Comparison of ENCODE assay signal across 22 cellular contexts in the genomic region with DNA sequence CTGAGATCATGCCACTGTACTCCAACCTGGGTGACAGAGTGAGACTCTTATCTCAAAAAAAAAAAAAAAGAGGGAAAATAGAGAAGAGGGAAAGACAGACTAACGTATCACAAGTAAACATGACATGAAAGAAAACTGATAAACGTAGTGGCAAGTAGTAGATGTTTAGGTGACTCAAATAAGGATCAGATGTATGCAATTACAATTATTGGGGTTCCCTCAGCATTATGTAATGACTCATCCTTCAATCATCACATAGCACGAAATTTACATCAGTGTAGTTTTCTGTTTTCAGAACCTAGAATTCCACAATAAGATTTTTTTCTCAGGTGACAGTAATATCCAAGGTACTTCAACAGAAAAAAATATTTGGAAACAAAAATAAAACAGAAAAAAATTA. TPM values are rescaled to one million over a fixed set of nuclear protein-coding genes. Genes with fewer than 3 reads are reported as not detected.
DNase-seq lines count a peak whose midpoint lies in the region; ATAC-seq, FAIRE-seq and TF ChIP-seq lines count a peak whose summit lies in the region.
"Had no signal": no experiment of that assay in that cellular context is flagged by ENCODE, and none has a peak within 500 bp of the region (broad histone marks: within the 10 kb centered on the region; RNA-seq: fewer than 3 reads in every experiment).

No MANE protein-coding gene starts in this region.

- H2AFZ ChIP-seq in endothelial cell of umbilical vein (ENCODE audit: low read depth, low read length), result no peak overlapping the region

- CTCF ChIA-PET in A549 (lab: Yijun Ruan, JAX), result interaction anchor here (0.6 to 4.0 kb wide), 3 partner anchors 15 to 1966 kb away, joined by 3 to 19 read pairs (median 3); no protein-coding TSS in a partner anchor
- CTCF ChIA-PET in endothelial cell of umbilical vein (lab: Charles Lee), result no interaction called here

- ATAC-seq in A549, result no peak
- no peak for ATAC-seq in HG03280 (IDR thresholded peaks at IDR 0.05; ENCODE audit: unreplicated experiment)

- intact Hi-C loops in endothelial cell of umbilical vein (cut with micrococcal nuclease), result no loop called here
- intact Hi-C loops in stomach (cut with DNase I; ENCODE audit: low total_unique reads), result no loop called here

- H3K9me3 ChIP-seq in A549 (no peaks in the 10 kb centered on the region), endothelial cell of umbilical vein (replicated peaks; ENCODE audit: control insufficient read depth, insufficient read depth, low read length) (no peaks in the 10 kb centered on the region), stomach (no peaks in the 10 kb centered on the region)

- 88% methylated on average over 3 of the region's 3 CpGs for WGBS in A549 (ENCODE audit: missing lambda C conversion rate)
- WGBS in stomach, 5 donors, result 53 to 67% (median 60%) methylated on average over 3 of the region's 3 CpGs

- H3K4me2 ChIP-seq in A549 (no peak overlapping the region), endothelial cell of umbilical vein (ENCODE audit: insufficient read depth, low read length) (no peak overlapping the region)
- H3K4me2 ChIP-seq: KMS-11 had no signal

- H3K79me2 ChIP-seq in endothelial cell of umbilical vein (ENCODE audit: control insufficient read depth, insufficient read depth, low read length), result no peaks in the 10 kb centered on the region

- H3K4me1 ChIP-seq in A549, result 0 out of 3 replicates have a peak, but pooled peaks cover 5% of the 10 kb centered on the region
- H3K4me1 ChIP-seq in endothelial cell of umbilical vein (ENCODE audit: control insufficient read depth, extremely low read depth, insufficient read depth, low read length), result no peaks in the 10 kb centered on the region
- H3K4me1 ChIP-seq in stomach, result no peaks in the 10 kb centered on the region

- H3K9me1 ChIP-seq in endothelial cell of umbilical vein (replicated peaks; ENCODE audit: control insufficient read depth, extremely low read depth, insufficient read depth, low read length), result no peaks in the 10 kb centered on the region

- BruUV-seq in endothelial cell of umbilical vein (replicated peaks; lab: Mats Ljungman, UMichigan), result no TSS peak

- no peaks in the 10 kb centered on the region for H4K20me1 ChIP-seq in endothelial cell of umbilical vein (replicated peaks; ENCODE audit: control insufficient read depth, extremely low read depth, insufficient read depth, low read length)

- dilution Hi-C loops in endothelial cell of umbilical vein (cut with MboI; ENCODE audit: extremely low pct_ligation_motif_present, low sequenced_read_pairs), result no loop called here

- H3K27ac ChIP-seq in A549 (no peak overlapping the region), endothelial cell of umbilical vein (ENCODE audit: insufficient read depth, low read depth, low read length) (no peak overlapping the region), stomach (no peak overlapping the region)
- H3K27ac ChIP-seq: KMS-11 had no signal

- no peaks in the 10 kb centered on the region for H3K27me3 ChIP-seq in endothelial cell of umbilical vein (ENCODE audit: control insufficient read depth in 2 of 2, insufficient read depth in 2 of 2, low read length in 2 of 2)
- H3K27me3 ChIP-seq in stomach, result no peaks in the 10 kb centered on the region

- POLR2A ChIA-PET in A549 (lab: Yijun Ruan, JAX) (interaction anchor here (0.7 kb wide), 1 partner anchor 113 kb away, joined by 3 read pairs; no protein-coding TSS in a partner anchor), endothelial cell of umbilical vein (lab: Charles Lee) (interaction anchor here (0.7 kb wide), 1 partner anchor 50 kb away, joined by 4 read pairs; no protein-coding TSS in a partner anchor)

- TF ChIP-seq EP300 in A549 (IDR thresholded peaks at IDR 0.05), result no peak
- no peak for TF ChIP-seq EP300 in stomach (IDR thresholded peaks at IDR 0.05)

- TF ChIP-seq POLR2A in A549 (IDR thresholded peaks at IDR 0.05; ENCODE audit: low read length) (no peak), endothelial cell of umbilical vein (IDR thresholded peaks at IDR 0.05; ENCODE audit: low read depth, low read length) (no peak), stomach (IDR thresholded peaks at IDR 0.05) (no peak)

- H3K4me3 ChIP-seq in A549 (no peak overlapping the region), endothelial cell of umbilical vein (replicated peaks in 1 of 3; ENCODE audit: insufficient read depth in 1 of 3, low read depth in 1 of 3, low read length in 3 of 3) (no peak overlapping the region), stomach (no peak overlapping the region)

- no peak overlapping the region for H3K9ac ChIP-seq in endothelial cell of umbilical vein (replicated peaks; ENCODE audit: extremely low read depth, insufficient read depth, low read length)
- H3K9ac ChIP-seq: KMS-11 had no signal

- FAIRE-seq in A549 (lab: Jason Lieb, UNC), result no peak
- FAIRE-seq in endothelial cell of umbilical vein (lab: Jason Lieb, UNC), result no peak
- FAIRE-seq: GM12892, GM19239, H54 had no signal

- H3K36me3 ChIP-seq in endothelial cell of umbilical vein (ENCODE audit: control insufficient read depth in 2 of 2, extremely low read depth in 1 of 2, insufficient read depth in 2 of 2, low read length in 2 of 2) (peaks cover 10 to 17% of the 10 kb centered on the region in 2 experiments), stomach (peaks cover 38 to 100% (median 98%) of the 10 kb centered on the region in 4 donors)

- DNase-seq in A549 (ENCODE audit: low read depth in 1 of 2, low spot score in 1 of 2) (no peak), ELR (ENCODE audit: low read depth) (peak; percentile 51), RKO (ENCODE audit: low spot score) (peak; percentile 62), endothelial cell of umbilical vein (ENCODE audit: low read depth, low spot score) (no peak), stomach (no peak), iPS-NIHi11 (ENCODE audit: low spot score) (no peak)
- DNase-seq: C1 segment of cervical spinal cord; CD4-positive, alpha-beta memory T cell; COR-L47; GF-D8; MM.1S; NCI-H1417; NCI-H1694; NCI-H2029 treated with DMSO at 0.1 percent for 48 hours; NCI-H446 treated with DMSO at 0.1 percent for 48 hours; NCI-H526 treated with DMSO at 0.1 percent for 48 hours; SHP77 treated with DMSO at 0.1 percent for 48 hours had no signal

- no peak for TF ChIP-seq RAD21 in A549 (conservative IDR thresholded peaks at IDR 0.05 in 1 of 2, IDR thresholded peaks at IDR 0.05 in 1 of 2)

- no peak for TF ChIP-seq CTCF in A549 (IDR thresholded peaks at IDR 0.05)
- no peak for TF ChIP-seq CTCF in endothelial cell of umbilical vein (IDR thresholded peaks at IDR 0.05; ENCODE audit: extremely low read depth in 1 of 2, insufficient read depth in 1 of 2, low read depth in 1 of 2, low read length in 2 of 2)
- TF ChIP-seq CTCF in stomach (IDR thresholded peaks at IDR 0.05), result no peak

RNA-seq across cellular contexts. Expression of gene DPP8, which starts 46.6 kb away (rescaled TPM):
- polyA plus RNA-seq in A549 (2011; rRNA removed) (41.8 and 43.3 TPM in 2 replicates), A549 (2017; fragmentation: RNase III; extraction: RNeasy Plus Mini Kit Qiagen cat#74134 plus additional on column Dnase treatment) (24.4 to 26.6 TPM (median 25.6 TPM) in 3 replicates), endothelial cell of umbilical vein (9.4 and 12.1 TPM in 2 replicates), stomach (10 to 100 TPM in 2 of 3 donors, 1 to 10 TPM in 1; 4.5 to 17.7 (median 10.5) TPM)
- polyA plus RNA-seq in A549 (2012; cell fraction: cytosol; rRNA removed), result 12.6 and 13.1 TPM in 2 replicates
- 7.5 and 8.9 TPM in 2 replicates for polyA plus RNA-seq in A549 (2012; cell fraction: nucleus; rRNA removed)
- 28.4 and 28.6 TPM in 2 replicates for polyA minus RNA-seq in A549 (2011; rRNA and poly(A)+ RNA removed)
- total RNA-seq in endothelial cell of umbilical vein (34.2 and 35.3 TPM in 2 replicates), stomach (10 to 100 TPM in 4 of 5 donors, 1 to 10 TPM in 1; 8.8 to 89.0 (median 40.6) TPM)
- 12.1 and 13.4 TPM in 2 replicates for polyA plus RNA-seq in endothelial cell of umbilical vein (2011; cell fraction: cytosol; rRNA removed)
- polyA plus RNA-seq in endothelial cell of umbilical vein (2011; cell fraction: nucleus; rRNA removed), result 21.2 and 27.2 TPM in 2 replicates
- polyA plus RNA-seq in endothelial cell of umbilical vein (2012), result 18.3 and 20.9 TPM in 2 replicates
- polyA minus RNA-seq in endothelial cell of umbilical vein, result 35.3 and 40.5 TPM in 2 replicates
- polyA minus RNA-seq in endothelial cell of umbilical vein (2011; cell fraction: cytosol; rRNA and poly(A)+ RNA removed), result 29.2 TPM
- 47.8 and 61.8 TPM in 2 replicates for polyA minus RNA-seq in endothelial cell of umbilical vein (2011; cell fraction: nucleus; rRNA and poly(A)+ RNA removed)

RNA-seq across cellular contexts. Expression of gene IGDCC4, which starts 48.1 kb away (rescaled TPM):
- polyA plus RNA-seq in A549 (2011; rRNA removed), result 5.2 and 5.4 TPM in 2 replicates
- polyA plus RNA-seq in A549 (2012; cell fraction: cytosol; rRNA removed), result 1.9 and 2.7 TPM in 2 replicates
- 8.1 and 9.1 TPM in 2 replicates for polyA plus RNA-seq in A549 (2012; cell fraction: nucleus; rRNA removed)
- 3.8 to 4.2 TPM (median 3.9 TPM) in 3 replicates for polyA plus RNA-seq in A549 (2017; fragmentation: RNase III; extraction: RNeasy Plus Mini Kit Qiagen cat#74134 plus additional on column Dnase treatment)
- polyA minus RNA-seq in A549 (2011; rRNA and poly(A)+ RNA removed), result 5.7 and 9.3 TPM in 2 replicates
- 0.07 and 0.60 TPM in 2 replicates for total RNA-seq in endothelial cell of umbilical vein
- polyA plus RNA-seq in endothelial cell of umbilical vein, result 0.06 and 0.07 TPM in 2 replicates
- 0.04 and 0.06 TPM in 2 replicates for polyA plus RNA-seq in endothelial cell of umbilical vein (2011; cell fraction: cytosol; rRNA removed)
- 0.40 and 0.43 TPM in 2 replicates for polyA plus RNA-seq in endothelial cell of umbilical vein (2011; cell fraction: nucleus; rRNA removed)
- 0.12 and 0.14 TPM in 2 replicates for polyA plus RNA-seq in endothelial cell of umbilical vein (2012)
- polyA minus RNA-seq in endothelial cell of umbilical vein, result 0.24 and 0.30 TPM in 2 replicates
- not detected for polyA minus RNA-seq in endothelial cell of umbilical vein (2011; cell fraction: cytosol; rRNA and poly(A)+ RNA removed)
- 0.10 and 0.48 TPM in 2 replicates for polyA minus RNA-seq in endothelial cell of umbilical vein (2011; cell fraction: nucleus; rRNA and poly(A)+ RNA removed)
- 10 to 100 TPM in 1 of 5 donors, 1 to 10 TPM in 2, not detected in 2; 3.6 to 11.2 (median 6.7) TPM for total RNA-seq in stomach
- polyA plus RNA-seq in stomach, result 1 to 10 TPM in 1 of 3 donors, under 1 TPM in 2; 0.85 to 2.6 (median 0.93) TPM

RNA-seq across cellular contexts. Expression of gene HACD3, which starts 59.4 kb away (rescaled TPM):
- 186 and 212 TPM in 2 replicates for polyA plus RNA-seq in A549 (2011; rRNA removed)
- polyA plus RNA-seq in A549 (2012; cell fraction: cytosol; rRNA removed), result 74.2 and 83.5 TPM in 2 replicates
- polyA plus RNA-seq in A549 (2012; cell fraction: nucleus; rRNA removed), result 41.8 and 49.0 TPM in 2 replicates
- 140 to 151 TPM (median 149 TPM) in 3 replicates for polyA plus RNA-seq in A549 (2017; fragmentation: RNase III; extraction: RNeasy Plus Mini Kit Qiagen cat#74134 plus additional on column Dnase treatment)
- polyA minus RNA-seq in A549 (2011; rRNA and poly(A)+ RNA removed), result 92.4 and 94.1 TPM in 2 replicates
- total RNA-seq in endothelial cell of umbilical vein, result 61.1 and 61.9 TPM in 2 replicates
- polyA plus RNA-seq in endothelial cell of umbilical vein, result 37.9 and 47.4 TPM in 2 replicates
- 59.8 and 64.5 TPM in 2 replicates for polyA plus RNA-seq in endothelial cell of umbilical vein (2011; cell fraction: cytosol; rRNA removed)
- 25.3 and 34.3 TPM in 2 replicates for polyA plus RNA-seq in endothelial cell of umbilical vein (2011; cell fraction: nucleus; rRNA removed)
- polyA plus RNA-seq in endothelial cell of umbilical vein (2012), result 69.2 and 85.2 TPM in 2 replicates
- polyA minus RNA-seq in endothelial cell of umbilical vein, result 64.6 and 66.1 TPM in 2 replicates
- 58.1 TPM for polyA minus RNA-seq in endothelial cell of umbilical vein (2011; cell fraction: cytosol; rRNA and poly(A)+ RNA removed)
- polyA minus RNA-seq in endothelial cell of umbilical vein (2011; cell fraction: nucleus; rRNA and poly(A)+ RNA removed), result 27.6 and 38.2 TPM in 2 replicates
- total RNA-seq in stomach, result 100 to 1,000 TPM in 1 of 5 donors, 10 to 100 TPM in 3, 1 to 10 TPM in 1; 7.0 to 128 (median 32.6) TPM
- 10 to 100 TPM; 11.5 to 16.7 (median 13.5) TPM for polyA plus RNA-seq in stomach

Comparison
In these comparisons a context has a peak if more than half of its experiments do, and no peak if none do; other contexts are left out.
1. DNase-seq: peak in ELR (single experiment) and RKO (single experiment); none in A549 (0 of 2), endothelial cell of umbilical vein (single experiment), stomach (single experiment) and iPS-NIHi11 (single experiment).